ENCODE assay signal across 9 cellular contexts in the genomic region with DNA sequence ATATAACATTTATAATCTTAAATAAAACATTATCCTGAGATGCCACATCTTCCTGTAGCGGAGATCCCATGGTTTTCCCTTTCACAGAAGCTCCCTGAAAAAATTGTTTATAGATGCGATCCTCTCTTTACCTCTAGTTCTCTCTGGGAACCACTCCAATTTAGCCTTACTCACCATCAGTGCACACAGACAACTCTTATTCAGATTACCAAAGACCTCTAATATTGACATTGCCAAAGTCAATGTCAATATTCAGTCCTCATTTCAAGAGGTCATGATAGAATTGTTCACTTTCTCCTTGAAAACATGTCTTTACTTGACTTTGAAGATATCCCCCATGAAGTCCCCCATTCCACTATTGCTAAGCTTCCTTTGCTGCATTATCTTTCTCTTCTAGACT.
"Had no signal": no experiment of that assay in that cellular context is flagged by ENCODE, and none has a peak within 500 bp of the region (broad histone marks: within the 10 kb centered on the region; RNA-seq: fewer than 3 reads in every experiment).

No MANE protein-coding gene starts in this region.

- H3K4me3 ChIP-seq: GM23248, HAP-1, K562 had no signal

- H3K36me3 ChIP-seq: HAP-1 had no signal

- DNase-seq: GM23248, GOT3, H7, HFFc6, IMR-90 had no signal

- H3K9me3 ChIP-seq: HAP-1 had no signal

- H3K27ac ChIP-seq: GM23248, HL-60 had no signal

- ATAC-seq: HCT116, K562 had no signal

- H3K4me1 ChIP-seq: HAP-1 had no signal

- H3K9ac ChIP-seq: GM23248 had no signal

- H2AFZ ChIP-seq: GM23248 had no signal
